In the genomic region with DNA sequence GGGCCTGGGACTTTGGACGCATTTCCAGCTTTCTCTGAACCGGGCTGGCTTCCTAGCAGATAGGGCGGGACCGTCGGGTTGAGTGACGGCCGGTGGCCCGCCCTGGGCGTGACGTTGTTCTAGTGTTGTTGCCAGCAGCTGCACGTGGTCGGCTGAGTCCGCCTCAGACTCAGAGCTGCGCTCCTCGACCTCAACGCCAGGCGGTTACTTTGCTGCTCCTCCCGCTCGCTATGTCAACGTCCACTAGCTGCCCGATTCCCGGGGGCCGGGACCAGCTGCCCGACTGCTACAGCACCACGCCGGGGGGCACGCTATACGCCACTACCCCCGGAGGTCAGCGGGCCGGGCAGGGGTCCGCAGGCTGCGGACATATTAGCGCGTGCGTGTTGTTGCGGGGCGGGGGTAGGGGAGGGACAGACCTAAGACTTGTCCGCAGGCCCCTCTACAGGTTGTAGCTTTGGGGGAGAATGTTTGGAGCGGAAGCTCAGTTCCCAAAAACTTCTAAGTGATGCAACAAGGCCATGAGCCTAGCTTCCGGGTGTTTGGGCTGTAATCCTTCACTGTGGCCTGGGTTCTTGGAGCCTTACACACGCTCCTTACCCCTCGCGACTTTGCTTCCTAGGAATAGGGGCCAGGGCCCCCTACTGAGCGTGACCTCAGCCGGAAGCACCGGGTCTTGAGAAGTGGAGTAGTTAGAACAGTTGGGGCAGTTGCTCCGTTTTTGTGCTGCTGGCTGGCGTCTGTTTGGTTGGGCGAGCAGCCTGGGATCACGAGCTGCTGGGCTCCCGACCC, we compare ENCODE assay signal across 8 cellular contexts. TPM values are rescaled to one million over a fixed set of nuclear protein-coding genes. Genes with fewer than 3 reads are reported as not detected.
A peak's percentile ranks its signal among the peaks of the same experiment; 100 is the strongest.
DNase-seq lines count a peak whose midpoint lies in the region; ATAC-seq, FAIRE-seq and TF ChIP-seq lines count a peak whose summit lies in the region.

EIF4EBP3 (plus strand) TSS at position 155 of the 792 bp plus-strand sequence; CDS start at position 231, 76 bp downstream.

- TF ChIP-seq CTCF in GM13977 (IDR thresholded peaks at IDR 0.05; ENCODE audit: extremely low read depth, insufficient read depth, missing control alignments) (peak; percentile 34), keratinocyte (optimal IDR thresholded peaks at IDR 0.05 in 1 of 3, IDR thresholded peaks at IDR 0.05 in 1 of 3, conservative IDR thresholded peaks at IDR 0.05 in 1 of 3; ENCODE audit: extremely low read depth in 1 of 3, insufficient read depth in 2 of 3, low read length in 3 of 3) (peak; percentile 43 to 81 (median 54))

- in situ Hi-C loops in GM13977 (cut with MboI; ENCODE audit: low pct_unique_long_range_greater_than_20kb, low sequenced_read_pairs, unreplicated experiment), result no loop called here

- peaks cover 5% of the 10 kb centered on the region for H3K79me2 ChIP-seq in keratinocyte (ENCODE audit: control insufficient read depth, insufficient read depth, low read length)

- peak; percentile 87 for FAIRE-seq in keratinocyte (lab: Jason Lieb, UNC)

- peak within 1 kb of the TSS; percentile 42 for H3K27ac ChIP-seq in keratinocyte (ENCODE audit: control insufficient read depth, insufficient read depth, low read length)

- H3K9ac ChIP-seq in keratinocyte (ENCODE audit: control insufficient read depth, extremely low read depth, insufficient read depth, low read length), result peak within 1 kb of the TSS; percentile 59

- H3K9me1 ChIP-seq in keratinocyte (ENCODE audit: control insufficient read depth, extremely low read depth, insufficient read depth, low read length), result no peaks in the 10 kb centered on the region

- peaks cover 24 to 27% of the 10 kb centered on the region in 2 experiments for H3K36me3 ChIP-seq in keratinocyte (ENCODE audit: control insufficient read depth in 2 of 2, extremely low read depth in 1 of 2, insufficient read depth in 2 of 2, low read length in 2 of 2)

- H3K9me3 ChIP-seq in keratinocyte (ENCODE audit: control insufficient read depth, low read depth, low read length), result no peaks in the 10 kb centered on the region

- dilution Hi-C loops in keratinocyte (cut with MboI; ENCODE audit: extremely low pct_ligation_motif_present, low sequenced_read_pairs), result no loop called here

- peak within 1 kb of the TSS in 2 of 3 experiments; percentile 27 to 58 for H3K4me3 ChIP-seq in keratinocyte (ENCODE audit: control insufficient read depth in 2 of 3, extremely low read depth in 1 of 3, insufficient read depth in 2 of 3, low read depth in 1 of 3, low read length in 3 of 3)

- H3K27me3 ChIP-seq in keratinocyte (ENCODE audit: control insufficient read depth, extremely low read depth, insufficient read depth, low read length), result no peaks in the 10 kb centered on the region

- ATAC-seq in HG02870 (IDR thresholded peaks at IDR 0.05; ENCODE audit: unreplicated experiment), result peak; percentile 99

- H4K20me1 ChIP-seq in keratinocyte (ENCODE audit: control insufficient read depth, extremely low read depth, insufficient read depth, low read length), result no peaks in the 10 kb centered on the region

- DNase-seq in GM13977 (ENCODE audit: low spot score) (peak; percentile 84), NCI-H2107 (lab: John Stamatoyannopoulos, UW) (peak; percentile 47), cerebellum (ENCODE audit: low spot score) (peak; percentile 98), keratinocyte (ENCODE audit: low read depth, low spot score) (peak; percentile 56)
- DNase-seq in activated CD4-positive, alpha-beta T cell treated with anti-CD3 and anti-CD28 coated beads for 24 hours (ENCODE audit: low read depth in 2 of 2), result peak; percentile 79 to 80
- peak; percentile 75 to 83 (median 76) for DNase-seq in stimulated activated CD4-positive, alpha-beta T cell treated with anti-CD3 and anti-CD28 coated beads, Interleukin-12 subunit alpha, Interleukin-12 subunit beta, amount 100 ng/mL, for 48 hours (ENCODE audit: low read depth in 2 of 3, low spot score in 1 of 3)
- DNase-seq in NK-92 treated with Interleukin-12 subunit alpha and Interleukin-12 subunit beta, amount 100 ng/mL, for 24 hours (lab: John Stamatoyannopoulos, UW), result no peak

- H3K4me2 ChIP-seq in keratinocyte (ENCODE audit: control insufficient read depth, extremely low read depth, insufficient read depth, low read depth, low read length), result peak within 1 kb of the TSS; percentile 57

- peaks cover 14% of the 10 kb centered on the region for H3K4me1 ChIP-seq in keratinocyte (ENCODE audit: control insufficient read depth, extremely low read depth, insufficient read depth, low read length)

- peak within 1 kb of the TSS; percentile 10 for H2AFZ ChIP-seq in keratinocyte (ENCODE audit: control insufficient read depth, low read length)

RNA-seq across cellular contexts. Expression of gene EIF4EBP3, which starts in this region (rescaled TPM):
- not detected for total RNA-seq in cerebellum
- 4.9 to 7.7 TPM (median 5.2 TPM) in 3 replicates for polyA plus RNA-seq in keratinocyte
- 12.4 TPM for polyA plus RNA-seq in keratinocyte (2011; ENCODE audit: low read depth)
- polyA plus RNA-seq in keratinocyte (2011; cell fraction: cytosol; rRNA removed), result 3.7 and 6.6 TPM in 2 replicates
- 6.3 and 8.3 TPM in 2 replicates for polyA plus RNA-seq in keratinocyte (2011; cell fraction: nucleus; rRNA removed)
- 7.0 and 36.5 TPM in 2 replicates for polyA plus RNA-seq in keratinocyte (2012; ENCODE audit: low replicate concordance)
- 1.6 to 4.5 TPM (median 2.9 TPM) in 3 replicates for polyA minus RNA-seq in keratinocyte
- 3.6 TPM for polyA minus RNA-seq in keratinocyte (2011; cell fraction: cytosol; rRNA and poly(A)+ RNA removed)
- polyA minus RNA-seq in keratinocyte (2011; cell fraction: nucleus; rRNA and poly(A)+ RNA removed), result 2.1 TPM in 1 of 2 replicates, not detected in the other

Comparison
In these comparisons a context has a peak if more than half of its experiments do, and no peak if none do; other contexts are left out.
1. Peak in DNase-seq in cerebellum; RNA of the gene not detected or under 1 TPM.